In genomic region chr16:67555795-67556212, GRCh38 we compare ENCODE assay signal across 11 cellular contexts. TPM values are rescaled to one million over a fixed set of nuclear protein-coding genes. Genes with fewer than 3 reads are reported as not detected.
DNase-seq lines count a peak whose midpoint lies in the region; ATAC-seq, FAIRE-seq and TF ChIP-seq lines count a peak whose summit lies in the region.
"Had no signal": no experiment of that assay in that cellular context is flagged by ENCODE, and none has a peak within 500 bp of the region (broad histone marks: within the 10 kb centered on the region; RNA-seq: fewer than 3 reads in every experiment).

No MANE protein-coding gene starts in this region.

- peaks cover 57% of the 10 kb centered on the region for H3K4me1 Mint-ChIP-seq in activated CD4-positive, alpha-beta T cell treated with anti-CD3 and anti-CD28 coated beads, Interleukin-2, amount 10 ng/mL, durations not matched to agents 7 days and 5 days

- H3K27me3 ChIP-seq in PC-3 (ENCODE audit: low read length), result no peaks in the 10 kb centered on the region
- no peaks in the 10 kb centered on the region for H3K27me3 ChIP-seq in endothelial cell of umbilical vein (ENCODE audit: control insufficient read depth in 2 of 2, insufficient read depth in 2 of 2, low read length in 2 of 2)
- no peaks in the 10 kb centered on the region for H3K27me3 ChIP-seq in stomach
- H3K27me3 ChIP-seq: adrenal gland had no signal

- no peaks in the 10 kb centered on the region for H3K9me1 ChIP-seq in endothelial cell of umbilical vein (replicated peaks; ENCODE audit: control insufficient read depth, extremely low read depth, insufficient read depth, low read length)

- WGBS in stomach, 5 donors, result 57 to 72% (median 68%) methylated on average over 3 of the region's 3 CpGs

- H4K20me1 ChIP-seq in PC-3 (ENCODE audit: low read length) (no peaks in the 10 kb centered on the region), endothelial cell of umbilical vein (replicated peaks; ENCODE audit: control insufficient read depth, extremely low read depth, insufficient read depth, low read length) (no peaks in the 10 kb centered on the region)

- H3K27me3 Mint-ChIP-seq in activated CD4-positive, alpha-beta T cell treated with anti-CD3 and anti-CD28 coated beads, Interleukin-2, amount 10 ng/mL, durations not matched to agents 7 days and 5 days, result no peaks in the 10 kb centered on the region

- H3K79me2 ChIP-seq in PC-3 (ENCODE audit: low read length) (no peaks in the 10 kb centered on the region), endothelial cell of umbilical vein (ENCODE audit: control insufficient read depth, insufficient read depth, low read length) (no peaks in the 10 kb centered on the region)

- POLR2A ChIA-PET in activated CD4-positive, alpha-beta T cell treated with anti-CD3 and anti-CD28 coated beads, Interleukin-2, amount 10 ng/mL, durations not matched to agents 7 days and 5 days (lab: Charles Lee), result interaction anchor here (0.6 to 1.1 kb wide), 3 partner anchors 9 to 542 kb away, joined by 3 read pairs; partner anchors contain the start of gene ACD
- POLR2A ChIA-PET in PC-3 (lab: Charles Lee; ENCODE audit: unreplicated experiment), result interaction anchor here (0.5 to 0.6 kb wide), 4 partner anchors 10 to 22 kb away, joined by 3 to 13 read pairs (median 3); no protein-coding TSS in a partner anchor
- POLR2A ChIA-PET in endothelial cell of umbilical vein (lab: Charles Lee), result interaction anchor here (0.5 to 1.4 kb wide), 3 partner anchors 8 to 309 kb away, joined by 3 to 8 read pairs (median 6); no protein-coding TSS in a partner anchor

- peak overlapping the region; percentile 62 for H3K4me3 Mint-ChIP-seq in activated CD4-positive, alpha-beta T cell treated with anti-CD3 and anti-CD28 coated beads, Interleukin-2, amount 10 ng/mL, durations not matched to agents 7 days and 5 days

- H3K4me3 ChIP-seq in PC-3 (ENCODE audit: low read length), result no peak overlapping the region
- H3K4me3 ChIP-seq in endothelial cell of umbilical vein (replicated peaks in 1 of 3; ENCODE audit: insufficient read depth in 1 of 3, low read depth in 1 of 3, low read length in 3 of 3), result no peak overlapping the region
- no peak overlapping the region for H3K4me3 ChIP-seq in stomach
- H3K4me3 ChIP-seq: adrenal gland had no signal

- BruUV-seq in PC-3 (replicated peaks; lab: Mats Ljungman, UMichigan) (no TSS peak), endothelial cell of umbilical vein (replicated peaks; lab: Mats Ljungman, UMichigan) (no TSS peak)

- dilution Hi-C loops in endothelial cell of umbilical vein (cut with MboI; ENCODE audit: extremely low pct_ligation_motif_present, low sequenced_read_pairs), result no loop called here

- H3K9me2 ChIP-seq in PC-3 (replicated peaks; ENCODE audit: low read length), result no peaks in the 10 kb centered on the region

- peak overlapping the region; percentile 74 for H3K27ac ChIP-seq in PC-3 (ENCODE audit: low read length)
- H3K27ac ChIP-seq in endothelial cell of umbilical vein (ENCODE audit: insufficient read depth, low read depth, low read length), result peak overlapping the region; percentile 73
- peak overlapping the region in 3 of 5 donors; percentile 18 to 53 (median 48) for H3K27ac ChIP-seq in stomach

- H3K36me3 ChIP-seq in PC-3 (ENCODE audit: low read depth, low read length) (no peaks in the 10 kb centered on the region), endothelial cell of umbilical vein (ENCODE audit: control insufficient read depth in 2 of 2, extremely low read depth in 1 of 2, insufficient read depth in 2 of 2, low read length in 2 of 2) (no peaks in the 10 kb centered on the region), stomach (no peaks in the 10 kb centered on the region)
- H3K36me3 ChIP-seq: adrenal gland had no signal

- H3K9ac ChIP-seq in PC-3 (ENCODE audit: low read length) (0 out of 2 replicates have a peak overlapping the region, but pooled peaks have one; percentile 15), endothelial cell of umbilical vein (replicated peaks; ENCODE audit: extremely low read depth, insufficient read depth, low read length) (peak overlapping the region; percentile 13)

- H3F3A ChIP-seq in PC-3 (ENCODE audit: low read length, unreplicated experiment), result no peaks in the 10 kb centered on the region

- TF ChIP-seq CTCF in PC-3 (conservative IDR thresholded peaks at IDR 0.05; ENCODE audit: low read depth, low read length) (no peak), endothelial cell of umbilical vein (IDR thresholded peaks at IDR 0.05; ENCODE audit: extremely low read depth in 1 of 2, insufficient read depth in 1 of 2, low read depth in 1 of 2, low read length in 2 of 2) (no peak), stomach (IDR thresholded peaks at IDR 0.05) (no peak)

- H3K4me2 ChIP-seq in PC-3 (ENCODE audit: low read length) (peak overlapping the region; percentile 48), endothelial cell of umbilical vein (ENCODE audit: insufficient read depth, low read length) (peak overlapping the region; percentile 90)

- intact Hi-C loops in PC-3 (cut with micrococcal nuclease) (no loop called here), endothelial cell of umbilical vein (cut with micrococcal nuclease) (loop anchor here (1.0 kb wide), 1 partner anchor 9 kb away; no protein-coding TSS in a partner anchor), stomach (cut with DNase I; ENCODE audit: low total_unique reads) (no loop called here)

- ATAC-seq in PC-3 (peak; percentile 91), HG03571 (IDR thresholded peaks at IDR 0.05; ENCODE audit: unreplicated experiment) (no peak), GM18870 (IDR thresholded peaks at IDR 0.05; ENCODE audit: unreplicated experiment) (no peak)
- ATAC-seq: left lobe of liver had no signal

- H3K9me3 Mint-ChIP-seq in activated CD4-positive, alpha-beta T cell treated with anti-CD3 and anti-CD28 coated beads, Interleukin-2, amount 10 ng/mL, durations not matched to agents 7 days and 5 days, result no peaks in the 10 kb centered on the region

- peaks cover 21% of the 10 kb centered on the region for H3K36me3 Mint-ChIP-seq in activated CD4-positive, alpha-beta T cell treated with anti-CD3 and anti-CD28 coated beads, Interleukin-2, amount 10 ng/mL, durations not matched to agents 7 days and 5 days (ENCODE audit: low read depth)

- FAIRE-seq in endothelial cell of umbilical vein (lab: Jason Lieb, UNC), result peak; percentile 62

- H2AFZ ChIP-seq in PC-3 (ENCODE audit: low read length) (no peak overlapping the region), endothelial cell of umbilical vein (ENCODE audit: low read depth, low read length) (no peak overlapping the region)

- H3K9me3 ChIP-seq in PC-3 (ENCODE audit: low read length) (no peaks in the 10 kb centered on the region), endothelial cell of umbilical vein (replicated peaks; ENCODE audit: control insufficient read depth, insufficient read depth, low read length) (no peaks in the 10 kb centered on the region), stomach (no peaks in the 10 kb centered on the region)
- H3K9me3 ChIP-seq: adrenal gland had no signal

- peak overlapping the region; percentile 100 for H3K27ac Mint-ChIP-seq in activated CD4-positive, alpha-beta T cell treated with anti-CD3 and anti-CD28 coated beads, Interleukin-2, amount 10 ng/mL, durations not matched to agents 7 days and 5 days

- H3K4me1 ChIP-seq in PC-3 (ENCODE audit: insufficient read depth, low read length) (peaks cover 13% of the 10 kb centered on the region), endothelial cell of umbilical vein (ENCODE audit: control insufficient read depth, extremely low read depth, insufficient read depth, low read length) (peaks cover 17% of the 10 kb centered on the region), stomach (peaks cover 0 to 31% (median 7%) of the 10 kb centered on the region in 4 donors)

- TF ChIP-seq EP300 in stomach (IDR thresholded peaks at IDR 0.05), result no peak

- peak; percentile 30 for DNase-seq in activated CD4-positive, alpha-beta T cell treated with anti-CD3 and anti-CD28 coated beads, Interleukin-2, amount 10 ng/mL, durations not matched to agents 7 days and 5 days
- no peak for DNase-seq in activated CD4-positive, alpha-beta T cell treated with anti-CD3 and anti-CD28 coated beads, Interleukin-2, amount 50 U/mL, for 4 hours
- peak; percentile 79 for DNase-seq in PC-3
- peak; percentile 74 for DNase-seq in endothelial cell of umbilical vein (ENCODE audit: low read depth, low spot score)
- no peak for DNase-seq in stomach
- no peak for DNase-seq in HuH-7.5 (ENCODE audit: low spot score)
- DNase-seq: adrenal gland, NCI-H226 had no signal

- TF ChIP-seq POLR2A in endothelial cell of umbilical vein (IDR thresholded peaks at IDR 0.05; ENCODE audit: low read depth, low read length) (no peak), stomach (IDR thresholded peaks at IDR 0.05) (no peak)

- CTCF ChIA-PET in activated CD4-positive, alpha-beta T cell treated with anti-CD3 and anti-CD28 coated beads, Interleukin-2, amount 10 ng/mL, durations not matched to agents 7 days and 5 days (lab: Charles Lee), result interaction anchor here (0.7 to 9.8 kb wide), 14 partner anchors 8 to 485 kb away, joined by 3 to 93 read pairs (median 3); partner anchors contain the start of genes ACD, ATP6V0D1 and CARMIL2
- CTCF ChIA-PET in PC-3 (lab: Charles Lee) (interaction anchor here (1.2 to 1.7 kb wide), 2 partner anchors 9 to 35 kb away, joined by 8 to 10 read pairs; no protein-coding TSS in a partner anchor), endothelial cell of umbilical vein (lab: Charles Lee) (interaction anchor here (0.7 to 9.9 kb wide), 8 partner anchors 8 to 112 kb away, joined by 3 to 177 read pairs (median 5); partner anchors contain the start of gene CARMIL2)

RNA-seq across cellular contexts. Expression of gene CTCF, which starts 6.5 kb away (rescaled TPM):
- 10 to 100 TPM; 87.1 to 98.5 TPM for total RNA-seq in activated CD4-positive, alpha-beta T cell treated with anti-CD3 and anti-CD28 coated beads, Interleukin-2, amount 10 ng/mL, durations not matched to agents 7 days and 5 days
- total RNA-seq in PC-3 (2014; rRNA removed) (30.3 and 34.7 TPM in 2 replicates), endothelial cell of umbilical vein (40.0 and 40.7 TPM in 2 replicates), stomach (10 to 100 TPM; 29.2 to 47.3 (median 38.8) TPM)
- polyA plus RNA-seq in endothelial cell of umbilical vein (16.9 and 20.7 TPM in 2 replicates), stomach (10 to 100 TPM; 15.0 to 19.9 (median 17.9) TPM)
- polyA plus RNA-seq in endothelial cell of umbilical vein (2011; cell fraction: cytosol; rRNA removed), result 27.9 and 31.1 TPM in 2 replicates
- polyA plus RNA-seq in endothelial cell of umbilical vein (2011; cell fraction: nucleus; rRNA removed), result 29.5 and 35.6 TPM in 2 replicates
- polyA plus RNA-seq in endothelial cell of umbilical vein (2012), result 26.3 and 34.7 TPM in 2 replicates
- polyA minus RNA-seq in endothelial cell of umbilical vein, result 35.9 and 42.7 TPM in 2 replicates
- polyA minus RNA-seq in endothelial cell of umbilical vein (2011; cell fraction: cytosol; rRNA and poly(A)+ RNA removed), result 32.0 TPM
- polyA minus RNA-seq in endothelial cell of umbilical vein (2011; cell fraction: nucleus; rRNA and poly(A)+ RNA removed), result 21.0 and 28.5 TPM in 2 replicates

RNA-seq across cellular contexts. Expression of gene RIPOR1, which starts 27.2 kb away (rescaled TPM):
- 10 to 100 TPM; 12.8 to 15.8 TPM for total RNA-seq in activated CD4-positive, alpha-beta T cell treated with anti-CD3 and anti-CD28 coated beads, Interleukin-2, amount 10 ng/mL, durations not matched to agents 7 days and 5 days
- total RNA-seq in PC-3 (2014; rRNA removed) (14.8 and 30.8 TPM in 2 replicates), endothelial cell of umbilical vein (137 and 144 TPM in 2 replicates), stomach (100 to 1,000 TPM in 2 of 5 donors, 10 to 100 TPM in 3; 24.0 to 159 (median 38.4) TPM)
- polyA plus RNA-seq in endothelial cell of umbilical vein (41.6 and 45.3 TPM in 2 replicates), stomach (10 to 100 TPM; 17.2 to 29.5 (median 23.4) TPM)
- 29.3 and 37.8 TPM in 2 replicates for polyA plus RNA-seq in endothelial cell of umbilical vein (2011; cell fraction: cytosol; rRNA removed)
- 161 and 168 TPM in 2 replicates for polyA plus RNA-seq in endothelial cell of umbilical vein (2011; cell fraction: nucleus; rRNA removed)
- 90.7 and 108 TPM in 2 replicates for polyA plus RNA-seq in endothelial cell of umbilical vein (2012)
- polyA minus RNA-seq in endothelial cell of umbilical vein, result 46.1 and 61.3 TPM in 2 replicates
- 23.0 TPM for polyA minus RNA-seq in endothelial cell of umbilical vein (2011; cell fraction: cytosol; rRNA and poly(A)+ RNA removed)
- polyA minus RNA-seq in endothelial cell of umbilical vein (2011; cell fraction: nucleus; rRNA and poly(A)+ RNA removed), result 49.3 and 63.4 TPM in 2 replicates

Comparison
In these comparisons a context has a peak if more than half of its experiments do, and no peak if none do; other contexts are left out.
1. DNase-seq: peak in activated CD4-positive, alpha-beta T cell treated with anti-CD3 and anti-CD28 coated beads, Interleukin-2, amount 10 ng/mL, durations not matched to agents 7 days and 5 days (single experiment), PC-3 (single experiment) and endothelial cell of umbilical vein (single experiment); none in activated CD4-positive, alpha-beta T cell treated with anti-CD3 and anti-CD28 coated beads, Interleukin-2, amount 50 U/mL, for 4 hours (0 of 2), stomach (single experiment) and HuH-7.5 (single experiment).
2. Peak in every context shown above with its lines, with median percentiles within 50 percentile points of each other: H3K27ac ChIP-seq.